1 cellular context compared by ENCODE assay signal in genomic region chr17:36534117-36534880, GRCh38.
TF ChIP-seq lines count a peak whose summit lies in the region.

Gene MYO19 (minus strand): TSS chr17:36534868. CDS start chr17:36532538, 2,330 bp downstream.

TF ChIP-seq in K562, 482 proteins besides CTCF, POLR2A, EP300 and RAD21 (continued from another document and continues in another):
- TF ChIP-seq, protein P1, sequence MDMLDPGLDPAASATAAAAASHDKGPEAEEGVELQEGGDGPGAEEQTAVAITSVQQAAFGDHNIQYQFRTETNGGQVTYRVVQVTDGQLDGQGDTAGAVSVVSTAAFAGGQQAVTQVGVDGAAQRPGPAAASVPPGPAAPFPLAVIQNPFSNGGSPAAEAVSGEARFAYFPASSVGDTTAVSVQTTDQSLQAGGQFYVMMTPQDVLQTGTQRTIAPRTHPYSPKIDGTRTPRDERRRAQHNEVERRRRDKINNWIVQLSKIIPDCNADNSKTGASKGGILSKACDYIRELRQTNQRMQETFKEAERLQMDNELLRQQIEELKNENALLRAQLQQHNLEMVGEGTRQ (CRISPR knock-in tag; IDR thresholded peaks at IDR 0.05): peak; percentile 42
- TF ChIP-seq KDM5B (IDR thresholded peaks at IDR 0.05; ENCODE audit: insufficient replicate concordance, low read depth, low read length): peak; percentile 23
- no peak for TF ChIP-seq CC2D1A (IDR thresholded peaks at IDR 0.05)
- TF ChIP-seq BRD9 (IDR thresholded peaks at IDR 0.05; ENCODE audit: low read depth, partially characterized antibody): peak; percentile 32
- 0 out of 2 replicates have a peak, but pooled peaks have one; percentile 1 for TF ChIP-seq RNF2 (IDR thresholded peaks at IDR 0.05)
- TF ChIP-seq, protein P2, sequence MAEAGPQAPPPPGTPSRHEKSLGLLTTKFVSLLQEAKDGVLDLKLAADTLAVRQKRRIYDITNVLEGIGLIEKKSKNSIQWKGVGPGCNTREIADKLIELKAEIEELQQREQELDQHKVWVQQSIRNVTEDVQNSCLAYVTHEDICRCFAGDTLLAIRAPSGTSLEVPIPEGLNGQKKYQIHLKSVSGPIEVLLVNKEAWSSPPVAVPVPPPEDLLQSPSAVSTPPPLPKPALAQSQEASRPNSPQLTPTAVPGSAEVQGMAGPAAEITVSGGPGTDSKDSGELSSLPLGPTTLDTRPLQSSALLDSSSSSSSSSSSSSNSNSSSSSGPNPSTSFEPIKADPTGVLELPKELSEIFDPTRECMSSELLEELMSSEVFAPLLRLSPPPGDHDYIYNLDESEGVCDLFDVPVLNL (CRISPR knock-in tag; IDR thresholded peaks at IDR 0.05; ENCODE audit: low read depth): no peak
- TF ChIP-seq, protein P3, sequence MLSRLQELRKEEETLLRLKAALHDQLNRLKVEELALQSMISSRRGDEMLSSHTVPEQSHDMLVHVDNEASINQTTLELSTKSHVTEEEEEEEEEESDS (CRISPR knock-in tag; IDR thresholded peaks at IDR 0.05): no peak
- TF ChIP-seq STAT5A (IDR thresholded peaks at IDR 0.05; ENCODE audit: borderline replicate concordance, low read length): no peak
- TF ChIP-seq MCM3 (IDR thresholded peaks at IDR 0.05): no peak
- TF ChIP-seq, protein P4, sequence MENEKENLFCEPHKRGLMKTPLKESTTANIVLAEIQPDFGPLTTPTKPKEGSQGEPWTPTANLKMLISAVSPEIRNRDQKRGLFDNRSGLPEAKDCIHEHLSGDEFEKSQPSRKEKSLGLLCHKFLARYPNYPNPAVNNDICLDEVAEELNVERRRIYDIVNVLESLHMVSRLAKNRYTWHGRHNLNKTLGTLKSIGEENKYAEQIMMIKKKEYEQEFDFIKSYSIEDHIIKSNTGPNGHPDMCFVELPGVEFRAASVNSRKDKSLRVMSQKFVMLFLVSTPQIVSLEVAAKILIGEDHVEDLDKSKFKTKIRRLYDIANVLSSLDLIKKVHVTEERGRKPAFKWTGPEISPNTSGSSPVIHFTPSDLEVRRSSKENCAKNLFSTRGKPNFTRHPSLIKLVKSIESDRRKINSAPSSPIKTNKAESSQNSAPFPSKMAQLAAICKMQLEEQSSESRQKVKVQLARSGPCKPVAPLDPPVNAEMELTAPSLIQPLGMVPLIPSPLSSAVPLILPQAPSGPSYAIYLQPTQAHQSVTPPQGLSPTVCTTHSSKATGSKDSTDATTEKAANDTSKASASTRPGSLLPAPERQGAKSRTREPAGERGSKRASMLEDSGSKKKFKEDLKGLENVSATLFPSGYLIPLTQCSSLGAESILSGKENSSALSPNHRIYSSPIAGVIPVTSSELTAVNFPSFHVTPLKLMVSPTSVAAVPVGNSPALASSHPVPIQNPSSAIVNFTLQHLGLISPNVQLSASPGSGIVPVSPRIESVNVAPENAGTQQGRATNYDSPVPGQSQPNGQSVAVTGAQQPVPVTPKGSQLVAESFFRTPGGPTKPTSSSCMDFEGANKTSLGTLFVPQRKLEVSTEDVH (IDR thresholded peaks at IDR 0.05; ENCODE audit: low read depth, partially characterized antibody): no peak
- TF ChIP-seq, protein P5, sequence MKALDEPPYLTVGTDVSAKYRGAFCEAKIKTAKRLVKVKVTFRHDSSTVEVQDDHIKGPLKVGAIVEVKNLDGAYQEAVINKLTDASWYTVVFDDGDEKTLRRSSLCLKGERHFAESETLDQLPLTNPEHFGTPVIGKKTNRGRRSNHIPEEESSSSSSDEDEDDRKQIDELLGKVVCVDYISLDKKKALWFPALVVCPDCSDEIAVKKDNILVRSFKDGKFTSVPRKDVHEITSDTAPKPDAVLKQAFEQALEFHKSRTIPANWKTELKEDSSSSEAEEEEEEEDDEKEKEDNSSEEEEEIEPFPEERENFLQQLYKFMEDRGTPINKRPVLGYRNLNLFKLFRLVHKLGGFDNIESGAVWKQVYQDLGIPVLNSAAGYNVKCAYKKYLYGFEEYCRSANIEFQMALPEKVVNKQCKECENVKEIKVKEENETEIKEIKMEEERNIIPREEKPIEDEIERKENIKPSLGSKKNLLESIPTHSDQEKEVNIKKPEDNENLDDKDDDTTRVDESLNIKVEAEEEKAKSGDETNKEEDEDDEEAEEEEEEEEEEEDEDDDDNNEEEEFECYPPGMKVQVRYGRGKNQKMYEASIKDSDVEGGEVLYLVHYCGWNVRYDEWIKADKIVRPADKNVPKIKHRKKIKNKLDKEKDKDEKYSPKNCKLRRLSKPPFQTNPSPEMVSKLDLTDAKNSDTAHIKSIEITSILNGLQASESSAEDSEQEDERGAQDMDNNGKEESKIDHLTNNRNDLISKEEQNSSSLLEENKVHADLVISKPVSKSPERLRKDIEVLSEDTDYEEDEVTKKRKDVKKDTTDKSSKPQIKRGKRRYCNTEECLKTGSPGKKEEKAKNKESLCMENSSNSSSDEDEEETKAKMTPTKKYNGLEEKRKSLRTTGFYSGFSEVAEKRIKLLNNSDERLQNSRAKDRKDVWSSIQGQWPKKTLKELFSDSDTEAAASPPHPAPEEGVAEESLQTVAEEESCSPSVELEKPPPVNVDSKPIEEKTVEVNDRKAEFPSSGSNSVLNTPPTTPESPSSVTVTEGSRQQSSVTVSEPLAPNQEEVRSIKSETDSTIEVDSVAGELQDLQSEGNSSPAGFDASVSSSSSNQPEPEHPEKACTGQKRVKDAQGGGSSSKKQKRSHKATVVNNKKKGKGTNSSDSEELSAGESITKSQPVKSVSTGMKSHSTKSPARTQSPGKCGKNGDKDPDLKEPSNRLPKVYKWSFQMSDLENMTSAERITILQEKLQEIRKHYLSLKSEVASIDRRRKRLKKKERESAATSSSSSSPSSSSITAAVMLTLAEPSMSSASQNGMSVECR (CRISPR knock-in tag; IDR thresholded peaks at IDR 0.05): no peak
- no peak for TF ChIP-seq MEIS2 (IDR thresholded peaks at IDR 0.05; ENCODE audit: partially characterized antibody)
- no peak for TF ChIP-seq ZBTB40 (IDR thresholded peaks at IDR 0.05)
- TF ChIP-seq ZBTB40 (CRISPR knock-in tag; IDR thresholded peaks at IDR 0.05): no peak
- TF ChIP-seq ZNF263 (CRISPR knock-in tag; IDR thresholded peaks at IDR 0.05; ENCODE audit: borderline replicate concordance): 0 out of 2 replicates have a peak, but pooled peaks have one; percentile 34
- no peak for TF ChIP-seq ZNF699 (CRISPR knock-in tag; IDR thresholded peaks at IDR 0.05; ENCODE audit: insufficient replicate concordance)
- peak; percentile 18; the same call in 1 of the 2 replicates for TF ChIP-seq NFRKB (IDR thresholded peaks at IDR 0.05; ENCODE audit: low read depth)
- no peak for TF ChIP-seq NFATC3 (IDR thresholded peaks at IDR 0.05)
- TF ChIP-seq KLF16 (IDR thresholded peaks at IDR 0.05): no peak
- TF ChIP-seq, protein P6, sequence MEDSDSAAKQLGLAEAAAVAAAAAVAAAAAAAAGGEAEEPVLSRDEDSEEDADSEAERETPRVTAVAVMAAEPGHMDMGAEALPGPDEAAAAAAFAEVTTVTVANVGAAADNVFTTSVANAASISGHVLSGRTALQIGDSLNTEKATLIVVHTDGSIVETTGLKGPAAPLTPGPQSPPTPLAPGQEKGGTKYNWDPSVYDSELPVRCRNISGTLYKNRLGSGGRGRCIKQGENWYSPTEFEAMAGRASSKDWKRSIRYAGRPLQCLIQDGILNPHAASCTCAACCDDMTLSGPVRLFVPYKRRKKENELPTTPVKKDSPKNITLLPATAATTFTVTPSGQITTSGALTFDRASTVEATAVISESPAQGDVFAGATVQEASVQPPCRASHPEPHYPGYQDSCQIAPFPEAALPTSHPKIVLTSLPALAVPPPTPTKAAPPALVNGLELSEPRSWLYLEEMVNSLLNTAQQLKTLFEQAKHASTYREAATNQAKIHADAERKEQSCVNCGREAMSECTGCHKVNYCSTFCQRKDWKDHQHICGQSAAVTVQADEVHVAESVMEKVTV (CRISPR knock-in tag; IDR thresholded peaks at IDR 0.05): no peak
- peak; percentile 51 for TF ChIP-seq DMBX1 (CRISPR knock-in tag; IDR thresholded peaks at IDR 0.05; ENCODE audit: borderline replicate concordance)
- TF ChIP-seq, protein P7, sequence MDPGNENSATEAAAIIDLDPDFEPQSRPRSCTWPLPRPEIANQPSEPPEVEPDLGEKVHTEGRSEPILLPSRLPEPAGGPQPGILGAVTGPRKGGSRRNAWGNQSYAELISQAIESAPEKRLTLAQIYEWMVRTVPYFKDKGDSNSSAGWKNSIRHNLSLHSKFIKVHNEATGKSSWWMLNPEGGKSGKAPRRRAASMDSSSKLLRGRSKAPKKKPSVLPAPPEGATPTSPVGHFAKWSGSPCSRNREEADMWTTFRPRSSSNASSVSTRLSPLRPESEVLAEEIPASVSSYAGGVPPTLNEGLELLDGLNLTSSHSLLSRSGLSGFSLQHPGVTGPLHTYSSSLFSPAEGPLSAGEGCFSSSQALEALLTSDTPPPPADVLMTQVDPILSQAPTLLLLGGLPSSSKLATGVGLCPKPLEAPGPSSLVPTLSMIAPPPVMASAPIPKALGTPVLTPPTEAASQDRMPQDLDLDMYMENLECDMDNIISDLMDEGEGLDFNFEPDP (CRISPR knock-in tag; IDR thresholded peaks at IDR 0.05): no peak
- TF ChIP-seq XRCC5 (IDR thresholded peaks at IDR 0.05; ENCODE audit: low read depth, low read length): no peak; the same call in 1 of the 2 replicates
- TF ChIP-seq, protein P8, sequence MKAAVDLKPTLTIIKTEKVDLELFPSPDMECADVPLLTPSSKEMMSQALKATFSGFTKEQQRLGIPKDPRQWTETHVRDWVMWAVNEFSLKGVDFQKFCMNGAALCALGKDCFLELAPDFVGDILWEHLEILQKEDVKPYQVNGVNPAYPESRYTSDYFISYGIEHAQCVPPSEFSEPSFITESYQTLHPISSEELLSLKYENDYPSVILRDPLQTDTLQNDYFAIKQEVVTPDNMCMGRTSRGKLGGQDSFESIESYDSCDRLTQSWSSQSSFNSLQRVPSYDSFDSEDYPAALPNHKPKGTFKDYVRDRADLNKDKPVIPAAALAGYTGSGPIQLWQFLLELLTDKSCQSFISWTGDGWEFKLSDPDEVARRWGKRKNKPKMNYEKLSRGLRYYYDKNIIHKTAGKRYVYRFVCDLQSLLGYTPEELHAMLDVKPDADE (conservative IDR thresholded peaks at IDR 0.05; ENCODE audit: control insufficient read depth, low read depth, low read length): no peak; the same call in 1 of the 2 replicates
- TF ChIP-seq NEUROD1 (IDR thresholded peaks at IDR 0.05; ENCODE audit: borderline replicate concordance, low read depth, low read length, partially characterized antibody): peak; percentile 7
- TF ChIP-seq YY1 (IDR thresholded peaks at IDR 0.05; ENCODE audit: borderline replicate concordance in 1 of 3, control insufficient read depth in 1 of 3, extremely low read depth in 1 of 3, insufficient read depth in 3 of 3, insufficient read length in 1 of 3, insufficient replicate concordance in 2 of 3, low read depth in 1 of 3, low read length in 2 of 3): peak in 1 of 3 experiments; percentile 48
- TF ChIP-seq, protein P9, sequence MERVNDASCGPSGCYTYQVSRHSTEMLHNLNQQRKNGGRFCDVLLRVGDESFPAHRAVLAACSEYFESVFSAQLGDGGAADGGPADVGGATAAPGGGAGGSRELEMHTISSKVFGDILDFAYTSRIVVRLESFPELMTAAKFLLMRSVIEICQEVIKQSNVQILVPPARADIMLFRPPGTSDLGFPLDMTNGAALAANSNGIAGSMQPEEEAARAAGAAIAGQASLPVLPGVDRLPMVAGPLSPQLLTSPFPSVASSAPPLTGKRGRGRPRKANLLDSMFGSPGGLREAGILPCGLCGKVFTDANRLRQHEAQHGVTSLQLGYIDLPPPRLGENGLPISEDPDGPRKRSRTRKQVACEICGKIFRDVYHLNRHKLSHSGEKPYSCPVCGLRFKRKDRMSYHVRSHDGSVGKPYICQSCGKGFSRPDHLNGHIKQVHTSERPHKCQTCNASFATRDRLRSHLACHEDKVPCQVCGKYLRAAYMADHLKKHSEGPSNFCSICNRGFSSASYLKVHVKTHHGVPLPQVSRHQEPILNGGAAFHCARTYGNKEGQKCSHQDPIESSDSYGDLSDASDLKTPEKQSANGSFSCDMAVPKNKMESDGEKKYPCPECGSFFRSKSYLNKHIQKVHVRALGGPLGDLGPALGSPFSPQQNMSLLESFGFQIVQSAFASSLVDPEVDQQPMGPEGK (CRISPR knock-in tag; IDR thresholded peaks at IDR 0.05; ENCODE audit: borderline replicate concordance): no peak
